Comparison of ENCODE assay signal across 19 cellular contexts in genomic region chr16:62644030-62644812, GRCh38.
"Had no signal": no experiment of that assay in that cellular context is flagged by ENCODE, and none has a peak within 500 bp of the region (broad histone marks: within the 10 kb centered on the region; RNA-seq: fewer than 3 reads in every experiment).

No MANE protein-coding gene starts in this region.

- H3K27me3 ChIP-seq: esophagus muscularis mucosa, gastrocnemius medialis, neutrophil, sigmoid colon, testis, tibial nerve, upper lobe of right lung, vagina had no signal

- H3K36me3 ChIP-seq: esophagus muscularis mucosa, gastrocnemius medialis, neutrophil, sigmoid colon, tibial nerve, upper lobe of right lung, vagina had no signal

- H3K4me1 ChIP-seq: esophagus muscularis mucosa, gastrocnemius medialis, sigmoid colon, testis, tibial nerve, upper lobe of right lung, vagina had no signal

- H3K4me3 ChIP-seq: esophagus muscularis mucosa, gastrocnemius medialis, sigmoid colon, skin epidermis, testis, tibial nerve, upper lobe of right lung, vagina had no signal

- H3K27ac ChIP-seq: epithelial cell of prostate, esophagus muscularis mucosa, gastrocnemius medialis, neutrophil, sigmoid colon, skin epidermis, testis, tibial nerve, upper lobe of right lung, vagina had no signal

- DNase-seq: effector memory CD8-positive, alpha-beta T cell; gastrocnemius medialis; immature natural killer cell; mesendoderm; naive B cell; nephron progenitor cell; sigmoid colon; stimulated activated CD4-positive, alpha-beta T cell treated with anti-CD3 and anti-CD28 coated beads, Interleukin-2, amount 100 ng/mL, for 24 hours; stimulated activated CD4-positive, alpha-beta T cell treated with anti-CD3 and anti-CD28 coated beads, Interleukin-4, amount 100 ng/mL, for 4 hours; stimulated activated naive B cell treated with anti-CD40 and anti-IgM and Interleukin-4, amounts not matched to agents 10 μg/mL and 1 μg/mL and 100 μg/mL, for 72 hours; stimulated activated naive CD8-positive, alpha-beta T cell treated with anti-CD3 and anti-CD28 coated beads, Interleukin-15, amount 100 ng/mL, for 72 hours; testis; upper lobe of right lung had no signal

- H3K9me3 ChIP-seq: gastrocnemius medialis, neutrophil, testis, upper lobe of right lung, vagina had no signal

- ATAC-seq: effector memory CD8-positive, alpha-beta T cell; gastrocnemius medialis; stimulated activated naive B cell treated with anti-CD40 and anti-IgM and Interleukin-4, amounts not matched to agents 10 μg/mL and 1 μg/mL and 100 μg/mL, for 72 hours; stimulated activated naive CD8-positive, alpha-beta T cell treated with anti-CD3 and anti-CD28 coated beads, Interleukin-15, amount 100 ng/mL, for 72 hours; upper lobe of right lung had no signal
